ENCODE assay signal across 18 cellular contexts in genomic region chr7:26034386-26034785, GRCh38.
"Had no signal": no experiment of that assay in that cellular context is flagged by ENCODE, and none has a peak within 500 bp of the region (broad histone marks: within the 10 kb centered on the region; RNA-seq: fewer than 3 reads in every experiment).

No MANE protein-coding gene starts in this region.

- H3K27ac Mint-ChIP-seq: activated CD4-positive, alpha-beta T cell treated with anti-CD3 and anti-CD28 coated beads, Interleukin-2, amount 10 ng/mL, durations not matched to agents 24 days and 14 days; activated naive CD8-positive, alpha-beta T cell treated with anti-CD3 and anti-CD28 coated beads, Interleukin-2, amount 10 ng/mL, durations not matched to agents 7 days and 5 days; stimulated activated naive CD8-positive, alpha-beta T cell treated with anti-CD3 and anti-CD28 coated beads, Interleukin-15, amount 100 ng/mL, for 72 hours; T-cell had no signal

- H3K9me3 Mint-ChIP-seq: activated CD4-positive, alpha-beta T cell treated with anti-CD3 and anti-CD28 coated beads, Interleukin-2, amount 10 ng/mL, durations not matched to agents 24 days and 14 days; T-cell had no signal

- H3K36me3 Mint-ChIP-seq: T-cell had no signal

- ATAC-seq: heart left ventricle; stimulated activated naive CD8-positive, alpha-beta T cell treated with anti-CD3 and anti-CD28 coated beads, Interleukin-15, amount 100 ng/mL, for 72 hours; T-cell; upper lobe of right lung had no signal

- DNase-seq: activated CD4-positive, alpha-beta T cell treated with anti-CD3 and anti-CD28 coated beads, Interleukin-2, amount 10 ng/mL, durations not matched to agents 24 days and 14 days; activated effector memory CD4-positive, alpha-beta T cell treated with anti-CD3 and anti-CD28 coated beads, Interleukin-2, amount 50 U/mL, for 16 hours; activated naive CD8-positive, alpha-beta T cell treated with anti-CD3 and anti-CD28 coated beads, Interleukin-2, amount 10 ng/mL, durations not matched to agents 7 days and 5 days; activated T-cell treated with anti-CD3 and anti-CD28 coated beads for 4 hours; aorta; foreskin fibroblast; heart left ventricle; islet precursor cell; left ventricle myocardium inferior; mesenchymal stem cell; stimulated activated CD4-positive, alpha-beta T cell treated with anti-CD3 and anti-CD28 coated beads, Interleukin-4, amount 100 ng/mL, for 24 hours; stimulated activated naive CD8-positive, alpha-beta T cell treated with anti-CD3 and anti-CD28 coated beads, Interleukin-15, amount 100 ng/mL, for 72 hours; T-cell; T1000; testis; upper lobe of right lung had no signal

- H3K27me3 ChIP-seq: testis, upper lobe of right lung had no signal

- H3K4me3 ChIP-seq: esophagus muscularis mucosa, heart left ventricle, left ventricle myocardium inferior, testis, upper lobe of right lung had no signal

- H3K4me3 Mint-ChIP-seq: activated CD4-positive, alpha-beta T cell treated with anti-CD3 and anti-CD28 coated beads, Interleukin-2, amount 10 ng/mL, durations not matched to agents 24 days and 14 days; activated naive CD8-positive, alpha-beta T cell treated with anti-CD3 and anti-CD28 coated beads, Interleukin-2, amount 10 ng/mL, durations not matched to agents 7 days and 5 days; stimulated activated naive CD8-positive, alpha-beta T cell treated with anti-CD3 and anti-CD28 coated beads, Interleukin-15, amount 100 ng/mL, for 72 hours; T-cell had no signal

- FAIRE-seq: endometrium had no signal

- H3K27ac ChIP-seq: esophagus muscularis mucosa, heart left ventricle, left ventricle myocardium inferior, testis, upper lobe of right lung had no signal

- H3K4me1 ChIP-seq: left ventricle myocardium inferior, testis, upper lobe of right lung had no signal

- H3K9me3 ChIP-seq: esophagus muscularis mucosa, heart left ventricle, left ventricle myocardium inferior, testis, upper lobe of right lung had no signal

- H3K36me3 ChIP-seq: esophagus muscularis mucosa, heart left ventricle, left ventricle myocardium inferior, upper lobe of right lung had no signal
